In genomic region chr2:45285311-45285710, GRCh38 we compare ENCODE assay signal across 26 cellular contexts.
"Had no signal": no experiment of that assay in that cellular context is flagged by ENCODE, and none has a peak within 500 bp of the region (broad histone marks: within the 10 kb centered on the region; RNA-seq: fewer than 3 reads in every experiment).

No MANE protein-coding gene starts in this region.

- ATAC-seq: body of pancreas; heart left ventricle; naive thymus-derived CD8-positive, alpha-beta T cell; right cardiac atrium had no signal

- H2AFZ ChIP-seq: neural progenitor cell had no signal

- H3K27me3 ChIP-seq: body of pancreas, cardiac muscle cell, colonic mucosa, heart left ventricle, neural progenitor cell, vagina had no signal

- H3K9me3 ChIP-seq: body of pancreas, colonic mucosa, heart left ventricle, vagina had no signal

- H3K4me3 ChIP-seq: body of pancreas, cardiac muscle cell, colonic mucosa, heart left ventricle, neural progenitor cell, vagina had no signal

- H3K27ac ChIP-seq: body of pancreas, cardiac muscle cell, colonic mucosa, heart left ventricle, neural progenitor cell, vagina, VCaP had no signal

- DNase-seq: activated CD4-positive, alpha-beta T cell treated with anti-CD3 and anti-CD28 coated beads for 4 hours; activated CD4-positive, alpha-beta T cell treated with anti-CD3 and anti-CD28 coated beads, Interleukin-2, amount 50 U/mL, for 48 hours; activated CD8-positive, alpha-beta memory T cell treated with anti-CD3 and anti-CD28 coated beads for 24 hours; activated effector memory CD4-positive, alpha-beta T cell treated with Interleukin-2 at 50 U/mL for 16 hours; activated naive CD4-positive, alpha-beta T cell treated with Interleukin-2 at 50 U/mL for 16 hours; anterior cingulate cortex; body of pancreas; cerebellar nuclear complex; colonic mucosa; effector CD8-positive, alpha-beta T cell; heart left ventricle; hypothalamus; immature natural killer cell; kidney; naive thymus-derived CD8-positive, alpha-beta T cell; occipital lobe; posterior cingulate gyrus; right cardiac atrium; stimulated activated CD4-positive, alpha-beta T cell treated with anti-CD3 and anti-CD28 coated beads, Interleukin-12 subunit alpha, Interleukin-12 subunit beta, amount 100 ng/mL, for 4 hours; stimulated activated CD4-positive, alpha-beta T cell treated with anti-CD3 and anti-CD28 coated beads, Interleukin-4, amount 100 ng/mL, for 1 hour; substantia nigra; T-helper 1 cell had no signal

- H3K9ac ChIP-seq: neural progenitor cell had no signal

- H3K4me1 ChIP-seq: body of pancreas, colonic mucosa, heart left ventricle, neural progenitor cell, vagina had no signal

- H3K4me2 ChIP-seq: neural progenitor cell had no signal

- H3K36me3 ChIP-seq: cardiac muscle cell, colonic mucosa, heart left ventricle, neural progenitor cell, vagina had no signal
